1 cellular context compared by ENCODE assay signal in the genomic region with DNA sequence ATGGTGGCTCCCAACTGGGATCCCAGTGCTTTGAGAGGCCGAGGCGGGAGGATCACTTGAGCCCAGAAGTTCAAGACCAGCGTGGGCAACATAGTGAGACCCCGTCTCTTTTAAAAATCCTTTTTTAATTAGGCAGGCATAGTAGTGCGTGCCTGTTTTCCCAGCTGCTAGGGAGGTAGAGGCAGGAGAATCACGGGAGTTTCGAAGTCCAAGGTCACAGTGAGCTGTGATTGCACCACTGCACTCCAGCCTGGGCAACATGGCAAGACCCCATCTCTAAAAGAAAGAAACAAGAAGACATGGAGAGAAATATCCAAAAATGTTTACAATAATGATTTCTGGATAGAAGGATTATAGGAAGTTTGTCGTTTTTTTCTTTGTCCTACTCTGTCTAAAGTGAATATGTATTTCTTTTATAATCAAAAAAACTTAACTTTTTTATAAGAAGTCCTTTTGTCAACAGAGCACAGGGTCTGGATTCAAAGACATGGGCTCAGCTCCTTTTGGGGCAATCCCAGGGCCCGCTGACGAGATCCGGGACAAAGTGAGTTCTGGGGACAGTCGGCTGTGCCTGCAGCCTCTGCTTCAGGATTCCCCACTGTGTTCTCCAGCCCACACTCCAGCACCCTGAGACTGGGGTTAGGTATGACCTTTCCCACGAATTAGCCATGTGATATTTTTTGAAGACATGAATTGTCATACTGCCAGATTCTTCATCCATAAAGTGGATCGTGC.
TF ChIP-seq lines count a peak whose summit lies in the region.

No MANE protein-coding gene starts in this region.

TF ChIP-seq in HEK293, 187 proteins besides CTCF, POLR2A, EP300 and RAD21:
- no peak for TF ChIP-seq BCL11B (tag by site-specific recombination; IDR thresholded peaks at IDR 0.05; ENCODE audit: low read depth)
- peak; percentile 66; the same call in 1 of the 2 replicates for TF ChIP-seq ZNF121 (tag by site-specific recombination; IDR thresholded peaks at IDR 0.05)
TF ChIP-seq in HEK293: peak in this region for 1.
